Comparison of ENCODE assay signal across 13 cellular contexts in the genomic region with DNA sequence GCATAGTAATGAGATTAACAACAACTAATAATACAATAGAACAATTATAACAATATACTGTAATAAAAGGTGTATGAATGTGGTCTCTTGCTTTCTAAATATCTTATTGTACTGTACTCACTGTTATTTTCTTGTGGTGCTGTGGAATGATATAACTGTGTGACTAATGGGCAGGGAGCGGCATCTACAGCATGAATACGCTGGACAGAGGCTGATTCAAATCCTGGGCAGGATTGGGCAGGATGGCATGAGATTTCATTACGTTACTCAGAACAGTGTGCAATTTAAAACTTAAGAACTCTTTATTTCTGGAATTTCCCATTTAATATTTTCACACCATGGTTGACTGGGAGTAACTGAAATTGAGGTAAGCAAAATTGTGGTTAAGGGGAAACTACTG.
"Had no signal": no experiment of that assay in that cellular context is flagged by ENCODE, and none has a peak within 500 bp of the region (broad histone marks: within the 10 kb centered on the region; RNA-seq: fewer than 3 reads in every experiment).

No MANE protein-coding gene starts in this region.

- H3K27me3 Mint-ChIP-seq: activated CD4-positive, alpha-beta memory T cell treated with anti-CD3 and anti-CD28 coated beads for 36 hours; activated naive CD8-positive, alpha-beta T cell treated with anti-CD3 and anti-CD28 coated beads for 36 hours had no signal

- H3K4me1 ChIP-seq: colonic mucosa, parathyroid adenoma, tibial artery, vagina had no signal

- H3K4me2 ChIP-seq: hepatocyte had no signal

- H3K9me3 ChIP-seq: colonic mucosa, tibial artery, vagina had no signal

- H3K4me3 ChIP-seq: colonic mucosa, hepatocyte, tibial artery, vagina had no signal

- H2AFZ ChIP-seq: hepatocyte, parathyroid adenoma had no signal

- H3K9ac ChIP-seq: parathyroid adenoma had no signal

- H3K27ac Mint-ChIP-seq: activated CD4-positive, alpha-beta memory T cell treated with anti-CD3 and anti-CD28 coated beads for 36 hours; activated naive CD8-positive, alpha-beta T cell treated with anti-CD3 and anti-CD28 coated beads for 36 hours had no signal

- H3K36me3 ChIP-seq: colonic mucosa, tibial artery, vagina had no signal

- H3K27me3 ChIP-seq: colonic mucosa, hepatocyte, tibial artery, vagina had no signal

- DNase-seq: activated CD4-positive, alpha-beta memory T cell treated with anti-CD3 and anti-CD28 coated beads for 36 hours; activated gamma-delta T cell treated with Interleukin-2 at 50 U/mL for 16 hours; activated naive CD8-positive, alpha-beta T cell treated with anti-CD3 and anti-CD28 coated beads for 36 hours; activated T-cell treated with anti-CD3 and anti-CD28 coated beads, Interleukin-2, amount 50 U/mL, for 48 hours; colonic mucosa; retina; small intestine; T-helper 9 cell; tibial artery had no signal

- H3K79me2 ChIP-seq: hepatocyte, parathyroid adenoma had no signal

- H3K36me3 Mint-ChIP-seq: activated CD4-positive, alpha-beta memory T cell treated with anti-CD3 and anti-CD28 coated beads for 36 hours; activated naive CD8-positive, alpha-beta T cell treated with anti-CD3 and anti-CD28 coated beads for 36 hours had no signal

- H3K4me3 Mint-ChIP-seq: activated CD4-positive, alpha-beta memory T cell treated with anti-CD3 and anti-CD28 coated beads for 36 hours; activated naive CD8-positive, alpha-beta T cell treated with anti-CD3 and anti-CD28 coated beads for 36 hours; neural crest cell had no signal

- H3K9me3 Mint-ChIP-seq: neural crest cell had no signal

- H3K27ac ChIP-seq: colonic mucosa, hepatocyte, parathyroid adenoma, tibial artery, vagina had no signal

- H3K4me1 Mint-ChIP-seq: activated naive CD8-positive, alpha-beta T cell treated with anti-CD3 and anti-CD28 coated beads for 36 hours had no signal
